Comparison of ENCODE assay signal across 1 cellular context in genomic region chr7:2232766-2233520, GRCh38.
TF ChIP-seq lines count a peak whose summit lies in the region.

Gene MAD1L1, minus strand, starts transcription at chr7:2232945. Its CDS starts 2,812 bp downstream, at chr7:2230133.

TF ChIP-seq in HepG2, 621 proteins besides CTCF, POLR2A, EP300 and RAD21 (continued from another document and continues in another):
- TF ChIP-seq, protein P1, sequence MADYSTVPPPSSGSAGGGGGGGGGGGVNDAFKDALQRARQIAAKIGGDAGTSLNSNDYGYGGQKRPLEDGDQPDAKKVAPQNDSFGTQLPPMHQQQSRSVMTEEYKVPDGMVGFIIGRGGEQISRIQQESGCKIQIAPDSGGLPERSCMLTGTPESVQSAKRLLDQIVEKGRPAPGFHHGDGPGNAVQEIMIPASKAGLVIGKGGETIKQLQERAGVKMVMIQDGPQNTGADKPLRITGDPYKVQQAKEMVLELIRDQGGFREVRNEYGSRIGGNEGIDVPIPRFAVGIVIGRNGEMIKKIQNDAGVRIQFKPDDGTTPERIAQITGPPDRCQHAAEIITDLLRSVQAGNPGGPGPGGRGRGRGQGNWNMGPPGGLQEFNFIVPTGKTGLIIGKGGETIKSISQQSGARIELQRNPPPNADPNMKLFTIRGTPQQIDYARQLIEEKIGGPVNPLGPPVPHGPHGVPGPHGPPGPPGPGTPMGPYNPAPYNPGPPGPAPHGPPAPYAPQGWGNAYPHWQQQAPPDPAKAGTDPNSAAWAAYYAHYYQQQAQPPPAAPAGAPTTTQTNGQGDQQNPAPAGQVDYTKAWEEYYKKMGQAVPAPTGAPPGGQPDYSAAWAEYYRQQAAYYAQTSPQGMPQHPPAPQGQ (CRISPR knock-in tag; IDR thresholded peaks at IDR 0.05; ENCODE audit: borderline replicate concordance): no peak
- TF ChIP-seq ZNF709 (CRISPR knock-in tag; IDR thresholded peaks at IDR 0.05): 0 out of 2 replicates have a peak, but pooled peaks have one; percentile 21
- no peak for TF ChIP-seq MBNL3 (CRISPR knock-in tag; conservative IDR thresholded peaks at IDR 0.05)
- peak; percentile 73; the same call in 1 of the 2 replicates for TF ChIP-seq SALL1 (CRISPR knock-in tag; IDR thresholded peaks at IDR 0.05)
- TF ChIP-seq ZNF350 (CRISPR knock-in tag; IDR thresholded peaks at IDR 0.05; ENCODE audit: borderline replicate concordance, low read depth): 0 out of 2 replicates have a peak, but pooled peaks have one; percentile 25
- TF ChIP-seq, protein P2, sequence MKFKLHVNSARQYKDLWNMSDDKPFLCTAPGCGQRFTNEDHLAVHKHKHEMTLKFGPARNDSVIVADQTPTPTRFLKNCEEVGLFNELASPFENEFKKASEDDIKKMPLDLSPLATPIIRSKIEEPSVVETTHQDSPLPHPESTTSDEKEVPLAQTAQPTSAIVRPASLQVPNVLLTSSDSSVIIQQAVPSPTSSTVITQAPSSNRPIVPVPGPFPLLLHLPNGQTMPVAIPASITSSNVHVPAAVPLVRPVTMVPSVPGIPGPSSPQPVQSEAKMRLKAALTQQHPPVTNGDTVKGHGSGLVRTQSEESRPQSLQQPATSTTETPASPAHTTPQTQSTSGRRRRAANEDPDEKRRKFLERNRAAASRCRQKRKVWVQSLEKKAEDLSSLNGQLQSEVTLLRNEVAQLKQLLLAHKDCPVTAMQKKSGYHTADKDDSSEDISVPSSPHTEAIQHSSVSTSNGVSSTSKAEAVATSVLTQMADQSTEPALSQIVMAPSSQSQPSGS (CRISPR knock-in tag; IDR thresholded peaks at IDR 0.05): 0 out of 2 replicates have a peak, but pooled peaks have one; percentile 51
- no peak for TF ChIP-seq TAF15 (IDR thresholded peaks at IDR 0.05; ENCODE audit: low read depth, low read length, poor library complexity, severe bottlenecking)
- TF ChIP-seq ZSCAN31 (CRISPR knock-in tag; IDR thresholded peaks at IDR 0.05; ENCODE audit: low read depth): peak; percentile 89
- TF ChIP-seq ZNF572 (CRISPR knock-in tag; IDR thresholded peaks at IDR 0.05): 0 out of 2 replicates have a peak, but pooled peaks have one; percentile 36
- peak; percentile 84 for TF ChIP-seq RBFOX2 (IDR thresholded peaks at IDR 0.05; ENCODE audit: low read depth, low read length)
- no peak for TF ChIP-seq ZNF878 (CRISPR knock-in tag; IDR thresholded peaks at IDR 0.05)
- TF ChIP-seq DBP (CRISPR knock-in tag; IDR thresholded peaks at IDR 0.05; ENCODE audit: not compliant biosample characterization): no peak
- no peak for TF ChIP-seq ZNF607 (CRISPR knock-in tag; IDR thresholded peaks at IDR 0.05; ENCODE audit: borderline replicate concordance)
- TF ChIP-seq, protein P3, sequence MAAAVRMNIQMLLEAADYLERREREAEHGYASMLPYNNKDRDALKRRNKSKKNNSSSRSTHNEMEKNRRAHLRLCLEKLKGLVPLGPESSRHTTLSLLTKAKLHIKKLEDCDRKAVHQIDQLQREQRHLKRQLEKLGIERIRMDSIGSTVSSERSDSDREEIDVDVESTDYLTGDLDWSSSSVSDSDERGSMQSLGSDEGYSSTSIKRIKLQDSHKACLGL (CRISPR knock-in tag; IDR thresholded peaks at IDR 0.05): no peak; the same call in 1 of the 2 replicates
- no peak for TF ChIP-seq ADNP (CRISPR knock-in tag; IDR thresholded peaks at IDR 0.05)
- TF ChIP-seq ZNF329 (CRISPR knock-in tag; IDR thresholded peaks at IDR 0.05; ENCODE audit: low read depth): no peak; the same call in 1 of the 2 replicates
- no peak for TF ChIP-seq NONO (IDR thresholded peaks at IDR 0.05)
- peak; percentile 75 for TF ChIP-seq NONO (CRISPR knock-in tag; conservative IDR thresholded peaks at IDR 0.05)
- TF ChIP-seq, protein P4, sequence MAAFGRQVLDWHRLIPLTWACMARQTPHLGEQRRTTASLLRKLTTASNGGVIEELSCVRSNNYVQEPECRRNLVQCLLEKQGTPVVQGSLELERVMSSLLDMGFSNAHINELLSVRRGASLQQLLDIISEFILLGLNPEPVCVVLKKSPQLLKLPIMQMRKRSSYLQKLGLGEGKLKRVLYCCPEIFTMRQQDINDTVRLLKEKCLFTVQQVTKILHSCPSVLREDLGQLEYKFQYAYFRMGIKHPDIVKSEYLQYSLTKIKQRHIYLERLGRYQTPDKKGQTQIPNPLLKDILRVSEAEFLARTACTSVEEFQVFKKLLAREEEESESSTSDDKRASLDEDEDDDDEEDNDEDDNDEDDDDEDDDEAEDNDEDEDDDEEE (CRISPR knock-in tag; IDR thresholded peaks at IDR 0.05): no peak
- no peak for TF ChIP-seq ZNF850 (CRISPR knock-in tag; conservative IDR thresholded peaks at IDR 0.05)
- TF ChIP-seq, protein P5, sequence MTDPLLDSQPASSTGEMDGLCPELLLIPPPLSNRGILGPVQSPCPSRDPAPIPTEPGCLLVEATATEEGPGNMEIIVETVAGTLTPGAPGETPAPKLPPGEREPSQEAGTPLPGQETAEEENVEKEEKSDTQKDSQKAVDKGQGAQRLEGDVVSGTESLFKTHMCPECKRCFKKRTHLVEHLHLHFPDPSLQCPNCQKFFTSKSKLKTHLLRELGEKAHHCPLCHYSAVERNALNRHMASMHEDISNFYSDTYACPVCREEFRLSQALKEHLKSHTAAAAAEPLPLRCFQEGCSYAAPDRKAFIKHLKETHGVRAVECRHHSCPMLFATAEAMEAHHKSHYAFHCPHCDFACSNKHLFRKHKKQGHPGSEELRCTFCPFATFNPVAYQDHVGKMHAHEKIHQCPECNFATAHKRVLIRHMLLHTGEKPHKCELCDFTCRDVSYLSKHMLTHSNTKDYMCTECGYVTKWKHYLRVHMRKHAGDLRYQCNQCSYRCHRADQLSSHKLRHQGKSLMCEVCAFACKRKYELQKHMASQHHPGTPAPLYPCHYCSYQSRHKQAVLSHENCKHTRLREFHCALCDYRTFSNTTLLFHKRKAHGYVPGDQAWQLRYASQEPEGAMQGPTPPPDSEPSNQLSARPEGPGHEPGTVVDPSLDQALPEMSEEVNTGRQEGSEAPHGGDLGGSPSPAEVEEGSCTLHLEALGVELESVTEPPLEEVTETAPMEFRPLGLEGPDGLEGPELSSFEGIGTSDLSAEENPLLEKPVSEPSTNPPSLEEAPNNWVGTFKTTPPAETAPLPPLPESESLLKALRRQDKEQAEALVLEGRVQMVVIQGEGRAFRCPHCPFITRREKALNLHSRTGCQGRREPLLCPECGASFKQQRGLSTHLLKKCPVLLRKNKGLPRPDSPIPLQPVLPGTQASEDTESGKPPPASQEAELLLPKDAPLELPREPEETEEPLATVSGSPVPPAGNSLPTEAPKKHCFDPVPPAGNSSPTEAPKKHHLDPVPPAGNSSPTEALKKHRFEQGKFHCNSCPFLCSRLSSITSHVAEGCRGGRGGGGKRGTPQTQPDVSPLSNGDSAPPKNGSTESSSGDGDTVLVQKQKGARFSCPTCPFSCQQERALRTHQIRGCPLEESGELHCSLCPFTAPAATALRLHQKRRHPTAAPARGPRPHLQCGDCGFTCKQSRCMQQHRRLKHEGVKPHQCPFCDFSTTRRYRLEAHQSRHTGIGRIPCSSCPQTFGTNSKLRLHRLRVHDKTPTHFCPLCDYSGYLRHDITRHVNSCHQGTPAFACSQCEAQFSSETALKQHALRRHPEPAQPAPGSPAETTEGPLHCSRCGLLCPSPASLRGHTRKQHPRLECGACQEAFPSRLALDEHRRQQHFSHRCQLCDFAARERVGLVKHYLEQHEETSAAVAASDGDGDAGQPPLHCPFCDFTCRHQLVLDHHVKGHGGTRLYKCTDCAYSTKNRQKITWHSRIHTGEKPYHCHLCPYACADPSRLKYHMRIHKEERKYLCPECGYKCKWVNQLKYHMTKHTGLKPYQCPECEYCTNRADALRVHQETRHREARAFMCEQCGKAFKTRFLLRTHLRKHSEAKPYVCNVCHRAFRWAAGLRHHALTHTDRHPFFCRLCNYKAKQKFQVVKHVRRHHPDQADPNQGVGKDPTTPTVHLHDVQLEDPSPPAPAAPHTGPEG (CRISPR knock-in tag; IDR thresholded peaks at IDR 0.05): no peak; the same call in 1 of the 2 replicates
- no peak for TF ChIP-seq DPF2 (CRISPR knock-in tag; IDR thresholded peaks at IDR 0.05; ENCODE audit: borderline replicate concordance, low read depth)
- peak; percentile 87 for TF ChIP-seq SIN3B (IDR thresholded peaks at IDR 0.05; ENCODE audit: low read length)
- peak; percentile 38; the same call in 1 of the 2 replicates for TF ChIP-seq ZNF263 (CRISPR knock-in tag; IDR thresholded peaks at IDR 0.05)
- peak; percentile 57; the same call in 1 of the 2 replicates for TF ChIP-seq THRA (CRISPR knock-in tag; IDR thresholded peaks at IDR 0.05; ENCODE audit: borderline replicate concordance)
- TF ChIP-seq ZMYM3 (CRISPR knock-in tag; IDR thresholded peaks at IDR 0.05): peak; percentile 52; the same call in 1 of the 2 replicates
- peak; percentile 73; the same call in 1 of the 2 replicates for TF ChIP-seq ARHGAP35 (CRISPR knock-in tag; IDR thresholded peaks at IDR 0.05; ENCODE audit: borderline replicate concordance)
- peak; percentile 70; the same call in 1 of the 2 replicates for TF ChIP-seq PAX8 (CRISPR knock-in tag; IDR thresholded peaks at IDR 0.05; ENCODE audit: borderline replicate concordance)
- TF ChIP-seq ZSCAN30 (CRISPR knock-in tag; IDR thresholded peaks at IDR 0.05): no peak
- TF ChIP-seq ESRRA (CRISPR knock-in tag; IDR thresholded peaks at IDR 0.05; ENCODE audit: low read depth): no peak
- TF ChIP-seq, protein P6, sequence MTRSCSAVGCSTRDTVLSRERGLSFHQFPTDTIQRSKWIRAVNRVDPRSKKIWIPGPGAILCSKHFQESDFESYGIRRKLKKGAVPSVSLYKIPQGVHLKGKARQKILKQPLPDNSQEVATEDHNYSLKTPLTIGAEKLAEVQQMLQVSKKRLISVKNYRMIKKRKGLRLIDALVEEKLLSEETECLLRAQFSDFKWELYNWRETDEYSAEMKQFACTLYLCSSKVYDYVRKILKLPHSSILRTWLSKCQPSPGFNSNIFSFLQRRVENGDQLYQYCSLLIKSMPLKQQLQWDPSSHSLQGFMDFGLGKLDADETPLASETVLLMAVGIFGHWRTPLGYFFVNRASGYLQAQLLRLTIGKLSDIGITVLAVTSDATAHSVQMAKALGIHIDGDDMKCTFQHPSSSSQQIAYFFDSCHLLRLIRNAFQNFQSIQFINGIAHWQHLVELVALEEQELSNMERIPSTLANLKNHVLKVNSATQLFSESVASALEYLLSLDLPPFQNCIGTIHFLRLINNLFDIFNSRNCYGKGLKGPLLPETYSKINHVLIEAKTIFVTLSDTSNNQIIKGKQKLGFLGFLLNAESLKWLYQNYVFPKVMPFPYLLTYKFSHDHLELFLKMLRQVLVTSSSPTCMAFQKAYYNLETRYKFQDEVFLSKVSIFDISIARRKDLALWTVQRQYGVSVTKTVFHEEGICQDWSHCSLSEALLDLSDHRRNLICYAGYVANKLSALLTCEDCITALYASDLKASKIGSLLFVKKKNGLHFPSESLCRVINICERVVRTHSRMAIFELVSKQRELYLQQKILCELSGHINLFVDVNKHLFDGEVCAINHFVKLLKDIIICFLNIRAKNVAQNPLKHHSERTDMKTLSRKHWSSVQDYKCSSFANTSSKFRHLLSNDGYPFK (CRISPR knock-in tag; IDR thresholded peaks at IDR 0.05; ENCODE audit: borderline replicate concordance): peak; percentile 59; the same call in 1 of the 2 replicates
- 0 out of 2 replicates have a peak, but pooled peaks have one; percentile 45 for TF ChIP-seq ZNF224 (CRISPR knock-in tag; IDR thresholded peaks at IDR 0.05)
- TF ChIP-seq SRSF1 (optimal IDR thresholded peaks at IDR 0.05; ENCODE audit: low read depth, low read length): peak; percentile 53
- TF ChIP-seq ZNF781 (CRISPR knock-in tag; IDR thresholded peaks at IDR 0.05; ENCODE audit: borderline replicate concordance, not compliant biosample characterization): no peak
- TF ChIP-seq MEIS1 (CRISPR knock-in tag; IDR thresholded peaks at IDR 0.05; ENCODE audit: borderline replicate concordance): peak; percentile 44; the same call in 1 of the 2 replicates
- TF ChIP-seq, protein P7, sequence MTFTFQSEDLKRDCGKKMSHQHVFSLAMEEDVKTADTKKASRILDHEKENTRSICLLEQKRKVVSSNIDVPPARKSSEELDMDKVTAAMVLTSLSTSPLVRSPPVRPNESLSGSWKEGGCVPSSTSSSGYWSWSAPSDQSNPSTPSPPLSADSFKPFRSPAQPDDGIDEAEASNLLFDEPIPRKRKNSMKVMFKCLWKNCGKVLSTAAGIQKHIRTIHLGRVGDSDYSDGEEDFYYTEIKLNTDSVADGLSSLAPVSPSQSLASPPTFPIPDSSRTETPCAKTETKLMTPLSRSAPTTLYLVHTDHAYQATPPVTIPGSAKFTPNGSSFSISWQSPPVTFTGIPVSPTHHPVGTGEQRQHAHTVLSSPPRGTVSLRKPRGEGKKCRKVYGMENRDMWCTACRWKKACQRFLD (CRISPR knock-in tag; IDR thresholded peaks at IDR 0.05; ENCODE audit: borderline replicate concordance): 0 out of 2 replicates have a peak, but pooled peaks have one; percentile 50
- TF ChIP-seq ZNF234 (CRISPR knock-in tag; conservative IDR thresholded peaks at IDR 0.05): peak; percentile 90
- TF ChIP-seq ASH2L (IDR thresholded peaks at IDR 0.05; ENCODE audit: insufficient read length, low read depth, low read length): peak; percentile 92
- no peak for TF ChIP-seq NCOA2 (CRISPR knock-in tag; IDR thresholded peaks at IDR 0.05)
- no peak for TF ChIP-seq LBX2 (CRISPR knock-in tag; IDR thresholded peaks at IDR 0.05; ENCODE audit: borderline replicate concordance)
- TF ChIP-seq ZBTB25 (CRISPR knock-in tag; IDR thresholded peaks at IDR 0.05): peak; percentile 19; the same call in 1 of the 2 replicates
- peak; percentile 95 for TF ChIP-seq ZZZ3 (CRISPR knock-in tag; IDR thresholded peaks at IDR 0.05; ENCODE audit: borderline replicate concordance)
- TF ChIP-seq ZBTB42 (CRISPR knock-in tag; IDR thresholded peaks at IDR 0.05): no peak
